25 cellular contexts compared by ENCODE assay signal in the genomic region with DNA sequence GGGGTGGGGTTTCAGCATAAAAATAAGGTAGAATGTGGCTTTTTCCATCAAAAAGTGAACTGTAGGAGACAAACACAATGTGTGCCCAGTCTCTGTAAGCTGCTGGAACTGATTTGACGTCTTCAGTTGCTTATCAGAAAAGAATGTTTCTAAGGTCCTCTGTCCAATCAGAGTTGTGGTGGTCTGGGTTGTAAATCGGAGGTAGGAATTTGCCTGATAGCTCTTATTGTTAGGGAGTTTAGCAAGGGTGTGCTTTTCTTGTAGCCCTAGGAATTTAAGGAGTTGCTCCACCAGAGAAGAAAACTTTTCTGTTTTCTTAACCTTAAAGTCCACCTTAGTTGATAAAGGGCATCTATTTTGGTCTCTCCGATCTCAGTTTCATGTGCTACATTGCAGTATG. TPM values are rescaled to one million over a fixed set of nuclear protein-coding genes. Genes with fewer than 3 reads are reported as not detected.
DNase-seq lines count a peak whose midpoint lies in the region; ATAC-seq and TF ChIP-seq lines count a peak whose summit lies in the region.
"Had no signal": no experiment of that assay in that cellular context is flagged by ENCODE, and none has a peak within 500 bp of the region (broad histone marks: within the 10 kb centered on the region; RNA-seq: fewer than 3 reads in every experiment).

No MANE protein-coding gene starts in this region.

- H3K27ac ChIP-seq in HL-60 (replicated peaks) (peak overlapping the region; percentile 77), endodermal cell (ENCODE audit: low read depth, low read length) (no peak overlapping the region), mesendoderm (ENCODE audit: low read depth, low read length) (no peak overlapping the region)
- H3K27ac ChIP-seq: PC-9, SJSA1 had no signal

- H2BK120ac ChIP-seq in mesendoderm (ENCODE audit: low read depth, low read length), result no peak overlapping the region

- no peak overlapping the region for H2BK5ac ChIP-seq in mesendoderm (ENCODE audit: low read length)

- H3K36me3 Mint-ChIP-seq in CD14-positive monocyte (peaks cover 4 to 5% of the 10 kb centered on the region in 2 donors), endodermal cell (ENCODE audit: low read depth) (no peaks in the 10 kb centered on the region)
- H3K36me3 Mint-ChIP-seq in activated T-helper 17 cell treated with anti-CD3 and anti-CD28 coated beads, Interleukin-2, amount 50 U/mL, for 72 hours (ENCODE audit: low read depth), result no peaks in the 10 kb centered on the region
- H3K36me3 Mint-ChIP-seq: CD4-positive, CD25-positive, alpha-beta regulatory T cell had no signal

- intact Hi-C loops in CD14-positive monocyte (cut with micrococcal nuclease), result loop anchor here (10.0 kb wide), 2 partner anchors 100 to 320 kb away; no protein-coding TSS in a partner anchor

- H3K79me1 ChIP-seq in mesendoderm (ENCODE audit: low read length), result no peaks in the 10 kb centered on the region

- H3K4me3 ChIP-seq in HL-60 (replicated peaks; ENCODE audit: insufficient read depth, low read length) (no peak overlapping the region), endodermal cell (ENCODE audit: low read length) (no peak overlapping the region), mesendoderm (ENCODE audit: low read length) (no peak overlapping the region)
- H3K4me3 ChIP-seq: K562, PC-9, SJSA1 had no signal

- H3K27me3 ChIP-seq in HL-60 (ENCODE audit: insufficient read depth, poor library complexity, severe bottlenecking) (no peaks in the 10 kb centered on the region), endodermal cell (ENCODE audit: control insufficient read depth, insufficient read depth, low read length, poor library complexity, severe bottlenecking) (no peaks in the 10 kb centered on the region), mesendoderm (ENCODE audit: insufficient read depth, low read length, poor library complexity) (no peaks in the 10 kb centered on the region)
- H3K27me3 ChIP-seq: SJSA1 had no signal

- H3K4me1 ChIP-seq in endodermal cell (ENCODE audit: control insufficient read depth, insufficient read depth, low read length), result peaks cover 2% of the 10 kb centered on the region
- no peaks in the 10 kb centered on the region for H3K4me1 ChIP-seq in mesendoderm (ENCODE audit: control insufficient read depth, low read depth, low read length)

- peaks cover 0 to 7% (median 3%) of the 10 kb centered on the region in 7 donors for H3K9me3 Mint-ChIP-seq in CD14-positive monocyte
- H3K9me3 Mint-ChIP-seq in endodermal cell, result no peaks in the 10 kb centered on the region
- no peaks in the 10 kb centered on the region for H3K9me3 Mint-ChIP-seq in activated T-helper 17 cell treated with anti-CD3 and anti-CD28 coated beads, Interleukin-2, amount 50 U/mL, for 72 hours
- H3K9me3 Mint-ChIP-seq: CD4-positive, CD25-positive, alpha-beta regulatory T cell had no signal

- H3K27me3 Mint-ChIP-seq in CD14-positive monocyte (ENCODE audit: low read depth in 3 of 3) (peaks cover 2 to 5% (median 4%) of the 10 kb centered on the region in 3 donors), endodermal cell (ENCODE audit: insufficient read depth) (peaks cover 9% of the 10 kb centered on the region)
- no peaks in the 10 kb centered on the region for H3K27me3 Mint-ChIP-seq in activated T-helper 17 cell treated with anti-CD3 and anti-CD28 coated beads, Interleukin-2, amount 50 U/mL, for 72 hours

- H3K9ac ChIP-seq in endodermal cell (ENCODE audit: extremely low read depth, low read length, poor library complexity, severe bottlenecking), result no peak overlapping the region
- H3K9ac ChIP-seq in mesendoderm (ENCODE audit: low read length), result no peak overlapping the region

- DNase-seq in CD14-positive monocyte (ENCODE audit: low spot score) (no peak), HL-60 (ENCODE audit: low read depth in 1 of 2, low spot score in 1 of 2) (no peak), endodermal cell (no peak), mesendoderm (peak; percentile 74), A172 (ENCODE audit: low spot score) (no peak), NCI-H2107 treated with DMSO at 0.1 percent for 48 hours (lab: John Stamatoyannopoulos, UW; ENCODE audit: unreplicated experiment) (no peak)
- DNase-seq: 8988T; CD4-positive, CD25-positive, alpha-beta regulatory T cell; NCI-H2029; NCI-H2227 treated with DMSO at 0.1 percent for 48 hours; NCI-H526 treated with DMSO at 0.1 percent for 48 hours; PC-9; Right ventricle myocardium superior had no signal

- no peak overlapping the region for H3K4me3 Mint-ChIP-seq in CD14-positive monocyte
- H3K4me3 Mint-ChIP-seq in endodermal cell, result no peak overlapping the region
- H3K4me3 Mint-ChIP-seq in activated T-helper 17 cell treated with anti-CD3 and anti-CD28 coated beads, Interleukin-2, amount 50 U/mL, for 72 hours, result no peak overlapping the region
- H3K4me3 Mint-ChIP-seq: CD4-positive, CD25-positive, alpha-beta regulatory T cell had no signal

- no peak for TF ChIP-seq CTCF in CD14-positive monocyte (IDR thresholded peaks at IDR 0.05)
- no peak for TF ChIP-seq CTCF in HL-60 (IDR thresholded peaks at IDR 0.05; ENCODE audit: insufficient read depth, low read length)
- no peak for TF ChIP-seq CTCF in endodermal cell (conservative IDR thresholded peaks at IDR 0.05)

- WGBS in endodermal cell (ENCODE audit: insufficient coverage in 1 of 2, insufficient read length in 1 of 2), 2 experiments, result 49 to 67% methylated on average over 1 to 2 of the region's 3 CpGs
- WGBS in mesendoderm (ENCODE audit: extremely low coverage, insufficient coverage, low lambda C conversion rate), result no CpG with 5 or more reads among the region's 3 CpGs

- H3K27ac Mint-ChIP-seq in CD14-positive monocyte (peak overlapping the region in 4 of 7 donors; percentile 82 to 94 (median 90)), endodermal cell (peak overlapping the region; percentile 28)
- H3K27ac Mint-ChIP-seq in activated T-helper 17 cell treated with anti-CD3 and anti-CD28 coated beads, Interleukin-2, amount 50 U/mL, for 72 hours, result no peak overlapping the region
- H3K27ac Mint-ChIP-seq: CD4-positive, CD25-positive, alpha-beta regulatory T cell had no signal

- no peak overlapping the region for H3K18ac ChIP-seq in mesendoderm (ENCODE audit: low read length)

- H2AK5ac ChIP-seq in mesendoderm (ENCODE audit: low read length), result no peak overlapping the region

- no peak overlapping the region for H4K5ac ChIP-seq in mesendoderm (ENCODE audit: low read length)

- H3K4me2 ChIP-seq in mesendoderm (ENCODE audit: low read length), result no peak overlapping the region
- H3K4me2 ChIP-seq: PC-9 had no signal

- no peaks in the 10 kb centered on the region for H3K79me2 ChIP-seq in mesendoderm (ENCODE audit: control insufficient read depth, insufficient read depth, low read length)

- no peak overlapping the region for H2BK15ac ChIP-seq in mesendoderm (replicated peaks; ENCODE audit: low read depth)

- no peak overlapping the region for H3K4ac ChIP-seq in mesendoderm (ENCODE audit: low read depth, low read length)

- H3K56ac ChIP-seq in mesendoderm (ENCODE audit: low read length), result no peak overlapping the region

- no peak overlapping the region for H3K23ac ChIP-seq in mesendoderm (ENCODE audit: low read length)

- ATAC-seq in GM21576 (IDR thresholded peaks at IDR 0.05; ENCODE audit: unreplicated experiment), result no peak
- ATAC-seq in activated T-helper 17 cell treated with anti-CD3 and anti-CD28 coated beads, Interleukin-2, amount 50 U/mL, for 72 hours (replicated peaks), result no peak
- ATAC-seq: HepG2, K562 had no signal

- H3K4me1 Mint-ChIP-seq in CD14-positive monocyte (peaks cover 59% of the 10 kb centered on the region), endodermal cell (peaks cover 14% of the 10 kb centered on the region)
- H3K4me1 Mint-ChIP-seq in activated T-helper 17 cell treated with anti-CD3 and anti-CD28 coated beads, Interleukin-2, amount 50 U/mL, for 72 hours, result no peaks in the 10 kb centered on the region
- H3K4me1 Mint-ChIP-seq: CD4-positive, CD25-positive, alpha-beta regulatory T cell had no signal

- H3K36me3 ChIP-seq in endodermal cell (ENCODE audit: control insufficient read depth, insufficient read depth, low read length), result no peaks in the 10 kb centered on the region
- no peaks in the 10 kb centered on the region for H3K36me3 ChIP-seq in mesendoderm (ENCODE audit: control insufficient read depth, insufficient read depth, low read length)
- H3K36me3 ChIP-seq: SJSA1 had no signal

- H3K9me3 ChIP-seq in endodermal cell (ENCODE audit: control insufficient read depth, low read length), result no peaks in the 10 kb centered on the region
- H3K9me3 ChIP-seq: SJSA1 had no signal

- no peak overlapping the region for H4K8ac ChIP-seq in mesendoderm (ENCODE audit: low read depth, low read length)

RNA-seq across cellular contexts. Expression of gene SSTR4, which starts 10.4 kb away (rescaled TPM):
- polyA plus RNA-seq in CD14-positive monocyte, result not detected
- total RNA-seq in endodermal cell, result under 1 TPM in 1 of 2 donors, not detected in 1; 0.40 TPM
- not detected for polyA plus RNA-seq in endodermal cell (2013, experiment 1 of 2)
- not detected for polyA plus RNA-seq in endodermal cell (2013, experiment 2 of 2)
- 0.39 TPM for polyA plus RNA-seq in mesendoderm (2013, experiment 1 of 2)
- polyA plus RNA-seq in mesendoderm (2013, experiment 2 of 2), result 0.34 TPM
- total RNA-seq in A172 (2014; rRNA removed; shearing (Covaris generic)), result not detected in 2 replicates
- total RNA-seq in activated T-helper 17 cell treated with anti-CD3 and anti-CD28 coated beads, Interleukin-2, amount 50 U/mL, for 72 hours, result not detected
- total RNA-seq: CD4-positive, CD25-positive, alpha-beta regulatory T cell; Daoy; H4; HepG2; HT1080; K562; MCF 10A; NCI-H460; PC-9; Right ventricle myocardium superior; RPMI7951; SJSA1 had no signal
- polyA plus RNA-seq: BJ; CD4-positive, CD25-positive, alpha-beta regulatory T cell; HepG2; K562 had no signal

RNA-seq across cellular contexts. Expression of gene THBD, which starts 24.8 kb away (rescaled TPM):
- 10 to 100 TPM in 1 of 2 donors, 1 to 10 TPM in 1; 7.4 to 30.2 TPM for polyA plus RNA-seq in CD14-positive monocyte
- 1 to 10 TPM; 1.2 to 2.0 TPM for total RNA-seq in endodermal cell
- 0.68 TPM for polyA plus RNA-seq in endodermal cell (2013, experiment 1 of 2)
- 0.75 TPM for polyA plus RNA-seq in endodermal cell (2013, experiment 2 of 2)
- polyA plus RNA-seq in mesendoderm (2013, experiment 1 of 2), result 0.48 TPM
- polyA plus RNA-seq in mesendoderm (2013, experiment 2 of 2), result 0.42 TPM
- 0.07 and 0.17 TPM in 2 replicates for total RNA-seq in A172 (2014; rRNA removed; shearing (Covaris generic))
- total RNA-seq in activated T-helper 17 cell treated with anti-CD3 and anti-CD28 coated beads, Interleukin-2, amount 50 U/mL, for 72 hours, result under 1 TPM in 1 of 2 donors, not detected in 1; 0.13 TPM
- total RNA-seq: CD4-positive, CD25-positive, alpha-beta regulatory T cell; HepG2; HT1080 had no signal
- polyA plus RNA-seq: CD4-positive, CD25-positive, alpha-beta regulatory T cell had no signal
